8 cellular contexts compared by ENCODE assay signal in genomic region chr2:25673170-25674002, GRCh38. TPM values are rescaled to one million over a fixed set of nuclear protein-coding genes. Genes with fewer than 3 reads are reported as not detected.
DNase-seq lines count a peak whose midpoint lies in the region; ATAC-seq, FAIRE-seq and TF ChIP-seq lines count a peak whose summit lies in the region.

TSS of gene DTNB (minus strand) at chr2:25673577. CDS start at chr2:25652660, 20,917 bp downstream.

- no peak for TF ChIP-seq EP300 in A549 (IDR thresholded peaks at IDR 0.05)

- peak within 1 kb of the TSS; percentile 85 to 88 for H3K9ac ChIP-seq in colonic mucosa (ENCODE audit: low read depth in 2 of 2, low read length in 2 of 2)

- H3K4me3 Mint-ChIP-seq in activated CD4-positive, alpha-beta T cell treated with anti-CD3 and anti-CD28 coated beads for 36 hours: peak within 1 kb of the TSS; percentile 79

- DNase-seq in A549 (ENCODE audit: low read depth in 1 of 2, low spot score in 1 of 2): peak; percentile 77 to 78
- DNase-seq in NCI-H226: peak; percentile 75
- peak; percentile 86 for DNase-seq in activated CD4-positive, alpha-beta T cell treated with anti-CD3 and anti-CD28 coated beads for 36 hours
- peak; percentile 83 for DNase-seq in colonic mucosa
- peak; percentile 84 to 95 for DNase-seq in left lung
- DNase-seq in stimulated activated CD4-positive, alpha-beta T cell treated with anti-CD3 and anti-CD28 coated beads, Interleukin-2, amount 100 ng/mL, for 4 hours (ENCODE audit: low read depth): peak; percentile 72

- POLR2A ChIA-PET in A549 (lab: Yijun Ruan, JAX): interaction anchor here (0.7 to 1.8 kb wide), 8 partner anchors 9 to 205 kb away, joined by 3 to 9 read pairs (median 4); partner anchors contain the start of gene ASXL2
- POLR2A ChIA-PET in activated CD4-positive, alpha-beta T cell treated with anti-CD3 and anti-CD28 coated beads for 36 hours (lab: Charles Lee): interaction anchor here (0.8 to 1.5 kb wide), 2 partner anchors 205 to 359 kb away, joined by 3 to 5 read pairs; partner anchors contain the start of gene ASXL2

- H3K9me3 ChIP-seq in A549: no peaks in the 10 kb centered on the region
- no peaks in the 10 kb centered on the region for H3K9me3 ChIP-seq in colonic mucosa
- no peaks in the 10 kb centered on the region for H3K9me3 ChIP-seq in left lung

- H3K4me3 ChIP-seq in A549: peak within 1 kb of the TSS; percentile 79
- peak within 1 kb of the TSS; percentile 72 for H3K4me3 ChIP-seq in colonic mucosa
- peak within 1 kb of the TSS; percentile 72 for H3K4me3 ChIP-seq in left lung

- peaks cover 31% of the 10 kb centered on the region for H3K4me1 Mint-ChIP-seq in activated CD4-positive, alpha-beta T cell treated with anti-CD3 and anti-CD28 coated beads for 36 hours

- H3K4me1 ChIP-seq in A549: peaks cover 13% of the 10 kb centered on the region
- peaks cover 4% of the 10 kb centered on the region for H3K4me1 ChIP-seq in colonic mucosa
- peaks cover 10 to 27% of the 10 kb centered on the region in 2 donors for H3K4me1 ChIP-seq in left lung

- WGBS in A549 (ENCODE audit: missing lambda C conversion rate): 1% methylated on average over 19 of the region's 124 CpGs

- H3K9me3 Mint-ChIP-seq in activated CD4-positive, alpha-beta T cell treated with anti-CD3 and anti-CD28 coated beads for 36 hours (ENCODE audit: low read depth): no peaks in the 10 kb centered on the region

- intact Hi-C loops in activated CD4-positive, alpha-beta T cell treated with anti-CD3 and anti-CD28 coated beads for 36 hours (cut with DNase I, micrococcal nuclease): loop anchor here (1.0 to 10.0 kb wide), 11 partner anchors 65 to 1401 kb away; partner anchors contain the start of genes ASXL2 (in 2 of the 2), CENPO (in 1 of the 2), DNAJC27 (in 1 of the 2) and DNMT3A (in 1 of the 2)
- intact Hi-C loops in colonic mucosa (cut with DNase I) (no loop called here), left lung (cut with DNase I) (no loop called here)

- TF ChIP-seq POLR2A in A549 (IDR thresholded peaks at IDR 0.05; ENCODE audit: low read length): peak; percentile 53

- H3K36me3 ChIP-seq in colonic mucosa (no peaks in the 10 kb centered on the region), left lung (no peaks in the 10 kb centered on the region)

- TF ChIP-seq CTCF in A549 (IDR thresholded peaks at IDR 0.05) (no peak), colonic mucosa (IDR thresholded peaks at IDR 0.05) (no peak), left lung (IDR thresholded peaks at IDR 0.05) (no peak)

- H3K4me2 ChIP-seq in A549: peak within 1 kb of the TSS; percentile 89

- TF ChIP-seq RAD21 in A549 (conservative IDR thresholded peaks at IDR 0.05 in 1 of 2, IDR thresholded peaks at IDR 0.05 in 1 of 2): no peak

- H3K36me3 Mint-ChIP-seq in activated CD4-positive, alpha-beta T cell treated with anti-CD3 and anti-CD28 coated beads for 36 hours (ENCODE audit: low read depth): no peaks in the 10 kb centered on the region

- FAIRE-seq in A549 (lab: Jason Lieb, UNC): no peak

- H3K27me3 Mint-ChIP-seq in activated CD4-positive, alpha-beta T cell treated with anti-CD3 and anti-CD28 coated beads for 36 hours: peaks cover 11% of the 10 kb centered on the region

- peak within 1 kb of the TSS; percentile 76 for H3K27ac Mint-ChIP-seq in activated CD4-positive, alpha-beta T cell treated with anti-CD3 and anti-CD28 coated beads for 36 hours

- H3K27ac ChIP-seq in A549: peak within 1 kb of the TSS; percentile 85 to 93
- H3K27ac ChIP-seq in colonic mucosa: peak within 1 kb of the TSS; percentile 58
- peak within 1 kb of the TSS; percentile 81 to 86 for H3K27ac ChIP-seq in left lung

- CTCF ChIA-PET in A549 (lab: Yijun Ruan, JAX): interaction anchor here (0.7 to 16.0 kb wide), 5 partner anchors 9 to 64 kb away, joined by 3 to 414 read pairs (median 4); no protein-coding TSS in a partner anchor
- CTCF ChIA-PET in activated CD4-positive, alpha-beta T cell treated with anti-CD3 and anti-CD28 coated beads for 36 hours (lab: Charles Lee): interaction anchor here (0.6 to 2.2 kb wide), 12 partner anchors 8 to 543 kb away, joined by 3 to 12 read pairs (median 4); no protein-coding TSS in a partner anchor

- H3K27me3 ChIP-seq in colonic mucosa (no peaks in the 10 kb centered on the region), left lung (no peaks in the 10 kb centered on the region)

- ATAC-seq in A549 (peak; percentile 80 to 82), GM18508 (IDR thresholded peaks at IDR 0.05; ENCODE audit: insufficient read depth, unreplicated experiment) (peak; percentile 24), HG02981 (IDR thresholded peaks at IDR 0.05; ENCODE audit: unreplicated experiment) (peak; percentile 70), left lung (peak; percentile 87)
- ATAC-seq in activated CD4-positive, alpha-beta T cell treated with anti-CD3 and anti-CD28 coated beads for 36 hours: peak; percentile 74

TF ChIP-seq in A549, 52 proteins besides CTCF, POLR2A, EP300 and RAD21 (continues in another document):
- TF ChIP-seq PBX3 (IDR thresholded peaks at IDR 0.05): no peak
- TF ChIP-seq NR3C1 (IDR thresholded peaks at IDR 0.05): no peak
- 0 out of 2 replicates have a peak, but pooled peaks have one; percentile 47 for TF ChIP-seq HOXB13 (CRISPR knock-in tag; IDR thresholded peaks at IDR 0.05; ENCODE audit: low read depth)
- TF ChIP-seq CBX8 (IDR thresholded peaks at IDR 0.05): no peak
- TF ChIP-seq KDM1A (IDR thresholded peaks at IDR 0.05; ENCODE audit: low read depth): no peak
- TF ChIP-seq GATA3 (IDR thresholded peaks at IDR 0.05; ENCODE audit: borderline replicate concordance): peak; percentile 18; the same call in 1 of the 2 replicates
- peak; percentile 69; the same call in 1 of the 2 replicates for TF ChIP-seq TP53 (CRISPR knock-in tag; IDR thresholded peaks at IDR 0.05)
- no peak for TF ChIP-seq REST (IDR thresholded peaks at IDR 0.05)
- no peak for TF ChIP-seq EHMT2 (IDR thresholded peaks at IDR 0.05; ENCODE audit: low read depth)
- no peak for TF ChIP-seq CHD2 (IDR thresholded peaks at IDR 0.05; ENCODE audit: low read length, partially characterized antibody)
- TF ChIP-seq HMGXB4 (CRISPR knock-in tag; IDR thresholded peaks at IDR 0.05; ENCODE audit: borderline replicate concordance): no peak

RNA-seq across cellular contexts. Expression of gene DTNB, which starts in this region (rescaled TPM):
- polyA plus RNA-seq in A549 (2011; rRNA removed) (32.6 and 41.2 TPM in 2 replicates), A549 (2017; fragmentation: RNase III; extraction: RNeasy Plus Mini Kit Qiagen cat#74134 plus additional on column Dnase treatment) (11.2 to 12.1 TPM (median 12.0 TPM) in 3 replicates)
- 16.8 and 19.1 TPM in 2 replicates for polyA plus RNA-seq in A549 (2012; cell fraction: cytosol; rRNA removed)
- 17.0 and 21.0 TPM in 2 replicates for polyA plus RNA-seq in A549 (2012; cell fraction: nucleus; rRNA removed)
- polyA minus RNA-seq in A549 (2011; rRNA and poly(A)+ RNA removed): 40.3 and 40.5 TPM in 2 replicates
- 10 to 100 TPM; 17.1 to 33.5 TPM for total RNA-seq in activated CD4-positive, alpha-beta T cell treated with anti-CD3 and anti-CD28 coated beads for 36 hours
- total RNA-seq in colonic mucosa (1 to 10 TPM; 5.2 to 9.3 TPM), left lung (10 to 100 TPM; 17.6 to 25.6 TPM)

Comparison
In these comparisons a context has a peak if more than half of its experiments do, and no peak if none do; other contexts are left out.
1. Peak in every context shown above with its lines: DNase-seq, ATAC-seq, H3K4me3 ChIP-seq and H3K27ac ChIP-seq.
2. ATAC-seq: peak in every context shown above with its lines; median percentile 87 in left lung; 81 in A549; 74 in activated CD4-positive, alpha-beta T cell treated with anti-CD3 and anti-CD28 coated beads for 36 hours; 70 in HG02981; 24 in GM18508.
3. intact Hi-C loops: an anchor here in activated CD4-positive, alpha-beta T cell treated with anti-CD3 and anti-CD28 coated beads for 36 hours (1.0 to 10.0 kb wide); none called in colonic mucosa and left lung.